In genomic region chr10:104327745-104328635, GRCh38 we compare ENCODE assay signal across 8 cellular contexts. TPM values are rescaled to one million over a fixed set of nuclear protein-coding genes. Genes with fewer than 3 reads are reported as not detected.
DNase-seq lines count a peak whose midpoint lies in the region; ATAC-seq and TF ChIP-seq lines count a peak whose summit lies in the region.

No MANE protein-coding gene starts in this region.

- ATAC-seq in heart left ventricle (peak; percentile 3 to 15 (median 8)), GM21786 (IDR thresholded peaks at IDR 0.05; ENCODE audit: unreplicated experiment) (no peak), GM21526 (IDR thresholded peaks at IDR 0.05; ENCODE audit: low FRiP score, unreplicated experiment) (no peak)

- peaks cover 0 to 10% (median 0%) of the 10 kb centered on the region in 9 donors for H3K36me3 ChIP-seq in heart left ventricle

- DNase-seq in stimulated activated CD4-positive, alpha-beta T cell treated with anti-CD3 and anti-CD28 coated beads, Interleukin-15, amount 100 ng/mL, for 24 hours, result peak; percentile 45
- DNase-seq in stimulated activated CD4-positive, alpha-beta T cell treated with anti-CD3 and anti-CD28 coated beads, Interleukin-4, amount 100 ng/mL, for 1 hour, result no peak
- no peak for DNase-seq in activated naive CD4-positive, alpha-beta T cell treated with anti-CD3 and anti-CD28 coated beads, Interleukin-2, amount 10 ng/mL, durations not matched to agents 7 days and 5 days
- DNase-seq in heart left ventricle (peak in 2 of 5 donors; percentile 76 to 86), renal cortical epithelial cell (ENCODE audit: low read depth) (peak; percentile 56), D341Med (ENCODE audit: low spot score) (no peak)

- peak overlapping the region; percentile 95 for H3K27ac Mint-ChIP-seq in activated naive CD4-positive, alpha-beta T cell treated with anti-CD3 and anti-CD28 coated beads, Interleukin-2, amount 10 ng/mL, durations not matched to agents 7 days and 5 days

- intact Hi-C loops in heart left ventricle (cut with DNase I), result loop anchor here in 1 of 10 donors (2.0 kb wide), 1 partner anchor 17 kb away; no protein-coding TSS in a partner anchor

- no peaks in the 10 kb centered on the region for H3K27me3 Mint-ChIP-seq in activated naive CD4-positive, alpha-beta T cell treated with anti-CD3 and anti-CD28 coated beads, Interleukin-2, amount 10 ng/mL, durations not matched to agents 7 days and 5 days

- H3K36me3 Mint-ChIP-seq in activated naive CD4-positive, alpha-beta T cell treated with anti-CD3 and anti-CD28 coated beads, Interleukin-2, amount 10 ng/mL, durations not matched to agents 7 days and 5 days, result peaks cover 56% of the 10 kb centered on the region

- H3K27me3 ChIP-seq in heart left ventricle, result no peaks in the 10 kb centered on the region

- no peaks in the 10 kb centered on the region for H3K9me3 Mint-ChIP-seq in activated naive CD4-positive, alpha-beta T cell treated with anti-CD3 and anti-CD28 coated beads, Interleukin-2, amount 10 ng/mL, durations not matched to agents 7 days and 5 days

- peaks cover 53 to 100% (median 100%) of the 10 kb centered on the region in 12 donors for H3K4me1 ChIP-seq in heart left ventricle

- H3K4me3 ChIP-seq in heart left ventricle, result peak overlapping the region in 10 of 12 donors; percentile 21 to 50 (median 35)

- WGBS in heart left ventricle, 4 donors, result 10 to 20% (median 18%) methylated on average over 19 to 20 of the region's 20 CpGs

- peaks cover 99% of the 10 kb centered on the region for H3K4me1 Mint-ChIP-seq in activated naive CD4-positive, alpha-beta T cell treated with anti-CD3 and anti-CD28 coated beads, Interleukin-2, amount 10 ng/mL, durations not matched to agents 7 days and 5 days

- H3K9me3 ChIP-seq in heart left ventricle, result no peaks in the 10 kb centered on the region

- CTCF ChIA-PET in activated naive CD4-positive, alpha-beta T cell treated with anti-CD3 and anti-CD28 coated beads, Interleukin-2, amount 10 ng/mL, durations not matched to agents 7 days and 5 days (lab: Charles Lee), result interaction anchor here (1.0 to 3.1 kb wide), 4 partner anchors 9 to 23 kb away, joined by 3 to 15 read pairs (median 6); partner anchors contain the start of gene ITPRIP

- peak overlapping the region; percentile 74 for H3K4me3 Mint-ChIP-seq in activated naive CD4-positive, alpha-beta T cell treated with anti-CD3 and anti-CD28 coated beads, Interleukin-2, amount 10 ng/mL, durations not matched to agents 7 days and 5 days

- TF ChIP-seq CTCF in heart left ventricle (IDR thresholded peaks at IDR 0.05), result no peak

- H3K27ac ChIP-seq in heart left ventricle, result peak overlapping the region; percentile 89 to 100 (median 99)

- TF ChIP-seq POLR2A in heart left ventricle (IDR thresholded peaks at IDR 0.05), result no peak

RNA-seq across cellular contexts. Expression of gene ITPRIP, which starts 10.3 kb away (rescaled TPM):
- total RNA-seq in heart left ventricle, result 10 to 100 TPM; 18.4 to 90.2 (median 27.7) TPM
- 10 to 100 TPM; 19.3 to 70.0 TPM for polyA plus RNA-seq in heart left ventricle
- 5.6 and 8.1 TPM in 2 replicates for total RNA-seq in renal cortical epithelial cell

RNA-seq across cellular contexts. Expression of gene CFAP58, which starts 25.6 kb away (rescaled TPM):
- total RNA-seq in heart left ventricle, result 1 to 10 TPM; 1.2 to 4.9 (median 3.2) TPM
- polyA plus RNA-seq in heart left ventricle, result 1 to 10 TPM in 1 of 2 donors, under 1 TPM in 1; 0.62 to 2.2 TPM
- 0.75 and 1.6 TPM in 2 replicates for total RNA-seq in renal cortical epithelial cell

RNA-seq across cellular contexts. Expression of gene GSTO2, which starts 59.0 kb away (rescaled TPM):
- total RNA-seq in heart left ventricle, result 1 to 10 TPM in 2 of 9 donors, under 1 TPM in 7; 0.59 to 1.9 (median 0.94) TPM
- polyA plus RNA-seq in heart left ventricle, result under 1 TPM; 0.46 to 0.61 TPM
- total RNA-seq in renal cortical epithelial cell, result 8.5 and 8.9 TPM in 2 replicates

Comparison
In these comparisons a context has a peak if more than half of its experiments do, and no peak if none do; other contexts are left out.
1. DNase-seq: peak in stimulated activated CD4-positive, alpha-beta T cell treated with anti-CD3 and anti-CD28 coated beads, Interleukin-15, amount 100 ng/mL, for 24 hours (single experiment) and renal cortical epithelial cell (single experiment); none in stimulated activated CD4-positive, alpha-beta T cell treated with anti-CD3 and anti-CD28 coated beads, Interleukin-4, amount 100 ng/mL, for 1 hour (single experiment), activated naive CD4-positive, alpha-beta T cell treated with anti-CD3 and anti-CD28 coated beads, Interleukin-2, amount 10 ng/mL, durations not matched to agents 7 days and 5 days (single experiment) and D341Med (single experiment).
2. ATAC-seq: peak in heart left ventricle (4 of 4); none in GM21786 (single experiment) and GM21526 (single experiment).